20 cellular contexts compared by ENCODE assay signal in genomic region chr11:107203656-107204055, GRCh38.
DNase-seq lines count a peak whose midpoint lies in the region; ATAC-seq and TF ChIP-seq lines count a peak whose summit lies in the region.
"Had no signal": no experiment of that assay in that cellular context is flagged by ENCODE, and none has a peak within 500 bp of the region (broad histone marks: within the 10 kb centered on the region; RNA-seq: fewer than 3 reads in every experiment).

No MANE protein-coding gene starts in this region.

- DNase-seq in DMS53 (lab: John Stamatoyannopoulos, UW) (peak; percentile 64), NCI-H69 (lab: John Stamatoyannopoulos, UW) (peak; percentile 88), natural killer cell (no peak), GF-D8 (lab: John Stamatoyannopoulos, UW) (no peak)
- DNase-seq: CD4-positive, CD25-positive, alpha-beta regulatory T cell; DND-41; MG63; NCI-H1105; NCI-H1694; NCI-H2081; NCI-H2171; NCI-H446; NCI-H774; NK-92 treated with Interleukin-12 subunit alpha and Interleukin-12 subunit beta, amount 100 ng/mL, for 24 hours; T-helper 1 cell had no signal

- H3K9me3 Mint-ChIP-seq in natural killer cell: peaks cover 7 to 13% of the 10 kb centered on the region in 2 donors

- ATAC-seq in esophagus mucosa: peak; percentile 37
- ATAC-seq in natural killer cell: no peak
- ATAC-seq in GM19328 (IDR thresholded peaks at IDR 0.05; ENCODE audit: unreplicated experiment): no peak
- ATAC-seq: K562, SK-N-SH treated with all-trans-retinoic acid at 6 μM for 48 hours had no signal

- no peaks in the 10 kb centered on the region for H3K4me1 Mint-ChIP-seq in natural killer cell
- H3K4me1 Mint-ChIP-seq: CD4-positive, CD25-positive, alpha-beta regulatory T cell had no signal

- no peak overlapping the region for H3K27ac Mint-ChIP-seq in natural killer cell
- H3K27ac Mint-ChIP-seq: CD4-positive, CD25-positive, alpha-beta regulatory T cell had no signal

- peak overlapping the region; percentile 19 for H3K27ac ChIP-seq in 22Rv1

- H3K27me3 Mint-ChIP-seq in natural killer cell (ENCODE audit: low read depth in 2 of 2): no peaks in the 10 kb centered on the region
- H3K27me3 Mint-ChIP-seq: CD4-positive, CD25-positive, alpha-beta regulatory T cell had no signal

- H3K36me3 Mint-ChIP-seq in natural killer cell: no peaks in the 10 kb centered on the region
- H3K36me3 Mint-ChIP-seq: CD4-positive, CD25-positive, alpha-beta regulatory T cell had no signal

- TF ChIP-seq CTCF in 22Rv1 (IDR thresholded peaks at IDR 0.05) (no peak), natural killer cell (IDR thresholded peaks at IDR 0.05) (no peak)

- H3K4me3 Mint-ChIP-seq in natural killer cell: no peak overlapping the region
- H3K4me3 Mint-ChIP-seq: CD4-positive, CD25-positive, alpha-beta regulatory T cell had no signal

- intact Hi-C loops in natural killer cell (cut with micrococcal nuclease): no loop called here

Comparison
In these comparisons a context has a peak if more than half of its experiments do, and no peak if none do; other contexts are left out.
1. DNase-seq: peak in DMS53 (single experiment) and NCI-H69 (single experiment); none in natural killer cell (single experiment) and GF-D8 (single experiment).